ENCODE assay signal across 8 cellular contexts in the genomic region with DNA sequence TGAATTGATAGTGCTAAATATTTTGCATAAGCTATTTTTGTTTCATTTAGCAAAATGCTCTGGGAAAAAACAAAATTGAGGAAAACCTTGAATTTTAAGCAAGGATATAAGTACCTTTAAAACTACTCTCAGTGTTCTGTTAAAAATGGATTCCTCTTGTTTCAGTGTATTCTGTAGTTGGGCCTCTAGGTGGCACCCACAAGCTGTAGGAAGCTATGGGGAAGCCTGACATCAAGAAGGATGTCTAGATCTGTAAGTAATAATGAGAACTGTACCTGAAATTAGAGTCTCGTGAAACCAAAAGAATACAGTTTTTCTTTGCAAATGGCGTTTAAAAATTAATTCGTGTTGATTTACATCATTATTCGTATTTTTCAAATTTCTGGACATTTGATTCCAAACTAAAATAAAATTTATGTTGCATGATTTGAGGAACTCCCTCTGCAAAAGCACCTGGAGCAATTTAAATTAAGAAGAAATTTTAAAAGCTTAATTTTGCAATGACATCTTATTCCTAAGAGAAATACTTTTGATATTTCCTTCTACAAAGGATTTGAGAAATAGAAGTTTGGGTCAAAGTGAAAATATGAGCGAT. TPM values are rescaled to one million over a fixed set of nuclear protein-coding genes. Genes with fewer than 3 reads are reported as not detected.
DNase-seq lines count a peak whose midpoint lies in the region; ATAC-seq and TF ChIP-seq lines count a peak whose summit lies in the region.

No MANE protein-coding gene starts in this region.

- no peaks in the 10 kb centered on the region for H3K27me3 ChIP-seq in PC-9 (ENCODE audit: insufficient read depth, low read depth)

- POLR2A ChIA-PET in PC-9 (lab: Charles Lee; ENCODE audit: unreplicated experiment) = interaction anchor here (0.6 to 0.7 kb wide), 2 partner anchors 406 to 408 kb away, joined by 3 to 11 read pairs; no protein-coding TSS in a partner anchor

- H3K27me3 Mint-ChIP-seq in activated T-helper 1 cell treated with anti-CD3 and anti-CD28 coated beads, Interleukin-12 subunit alpha, Interleukin-12 subunit beta, Interleukin-2, Interleukin-4 antibody, amounts not matched to agents 30 ng/mL and 10 ng/mL and 1 ng/mL, durations not matched to agents 14 hours and 24 hours and 36 hours (ENCODE audit: insufficient read depth) = peaks cover 1% of the 10 kb centered on the region

- no peaks in the 10 kb centered on the region for H3K9me3 Mint-ChIP-seq in activated T-helper 1 cell treated with anti-CD3 and anti-CD28 coated beads, Interleukin-12 subunit alpha, Interleukin-12 subunit beta, Interleukin-2, Interleukin-4 antibody, amounts not matched to agents 30 ng/mL and 10 ng/mL and 1 ng/mL, durations not matched to agents 14 hours and 24 hours and 36 hours

- H3K36me3 ChIP-seq in PC-9 (ENCODE audit: low read depth) = no peaks in the 10 kb centered on the region

- H3K79me2 ChIP-seq in PC-9 (ENCODE audit: low read depth) = no peaks in the 10 kb centered on the region

- no peaks in the 10 kb centered on the region for H3K36me3 Mint-ChIP-seq in activated T-helper 1 cell treated with anti-CD3 and anti-CD28 coated beads, Interleukin-12 subunit alpha, Interleukin-12 subunit beta, Interleukin-2, Interleukin-4 antibody, amounts not matched to agents 30 ng/mL and 10 ng/mL and 1 ng/mL, durations not matched to agents 14 hours and 24 hours and 36 hours (ENCODE audit: low read depth)

- H3K4me3 ChIP-seq in PC-9 (no peak overlapping the region), foreskin fibroblast (ENCODE audit: low read depth in 1 of 2, low read length in 2 of 2) (no peak overlapping the region)

- H3K4me3 Mint-ChIP-seq in activated T-helper 1 cell treated with anti-CD3 and anti-CD28 coated beads, Interleukin-12 subunit alpha, Interleukin-12 subunit beta, Interleukin-2, Interleukin-4 antibody, amounts not matched to agents 30 ng/mL and 10 ng/mL and 1 ng/mL, durations not matched to agents 14 hours and 24 hours and 36 hours = no peak overlapping the region

- no peak overlapping the region for H3K27ac Mint-ChIP-seq in activated T-helper 1 cell treated with anti-CD3 and anti-CD28 coated beads, Interleukin-12 subunit alpha, Interleukin-12 subunit beta, Interleukin-2, Interleukin-4 antibody, amounts not matched to agents 30 ng/mL and 10 ng/mL and 1 ng/mL, durations not matched to agents 14 hours and 24 hours and 36 hours

- TF ChIP-seq CTCF in PC-9 (conservative IDR thresholded peaks at IDR 0.05) = peak; percentile 82
- peak; percentile 87 for TF ChIP-seq CTCF in foreskin fibroblast (IDR thresholded peaks at IDR 0.05; ENCODE audit: low read depth, low read length)

- intact Hi-C loops in PC-9 (cut with micrococcal nuclease; ENCODE audit: unreplicated experiment) = loop anchor here (1.0 kb wide), 1 partner anchor 672 kb away; no protein-coding TSS in a partner anchor
- intact Hi-C loops in activated T-helper 1 cell treated with anti-CD3 and anti-CD28 coated beads, Interleukin-12 subunit alpha, Interleukin-12 subunit beta, Interleukin-2, Interleukin-4 antibody, amounts not matched to agents 30 ng/mL and 10 ng/mL and 1 ng/mL, durations not matched to agents 14 hours and 24 hours and 36 hours (cut with micrococcal nuclease) = loop anchor here (1.0 to 10.0 kb wide), 2 partner anchors 226 to 526 kb away; no protein-coding TSS in a partner anchor
- intact Hi-C loops in posterior vena cava (cut with DNase I) = loop anchor here in 1 of 2 donors (10.0 kb wide), 1 partner anchor 676 kb away; no protein-coding TSS in a partner anchor

- H3K9me2 ChIP-seq in PC-9 (ENCODE audit: insufficient read depth) = no peaks in the 10 kb centered on the region

- no peak overlapping the region for H3K4me2 ChIP-seq in PC-9

- CTCF ChIA-PET in PC-9 (lab: Charles Lee) = no interaction called here

- peak; percentile 52 for DNase-seq in EL
- DNase-seq in HK-2 (ENCODE audit: unreplicated experiment) = peak; percentile 58
- DNase-seq in PC-9 = peak in 1 of 2 experiments; percentile 35
- peak; percentile 35 for DNase-seq in activated T-helper 1 cell treated with anti-CD3 and anti-CD28 coated beads, Interleukin-12 subunit alpha, Interleukin-12 subunit beta, Interleukin-2, Interleukin-4 antibody, amounts not matched to agents 30 ng/mL and 10 ng/mL and 1 ng/mL, durations not matched to agents 14 hours and 24 hours and 36 hours (ENCODE audit: low spot score)
- peak; percentile 10 to 77 for DNase-seq in foreskin fibroblast
- peak; percentile 77 for DNase-seq in pons (ENCODE audit: low spot score)
- DNase-seq in posterior vena cava (ENCODE audit: low spot score) = no peak

- no TSS peak for BruUV-seq in PC-9 (replicated peaks; lab: Mats Ljungman, UMichigan)

- no peaks in the 10 kb centered on the region for H3K4me1 ChIP-seq in PC-9 (replicated peaks; ENCODE audit: insufficient read depth)

- no peaks in the 10 kb centered on the region for H4K20me1 ChIP-seq in PC-9 (ENCODE audit: insufficient read depth)

- peak; percentile 91 for ATAC-seq in GM21381 (IDR thresholded peaks at IDR 0.05; ENCODE audit: unreplicated experiment)

- no peak overlapping the region for H2AFZ ChIP-seq in PC-9

- no peaks in the 10 kb centered on the region for H3K4me1 Mint-ChIP-seq in activated T-helper 1 cell treated with anti-CD3 and anti-CD28 coated beads, Interleukin-12 subunit alpha, Interleukin-12 subunit beta, Interleukin-2, Interleukin-4 antibody, amounts not matched to agents 30 ng/mL and 10 ng/mL and 1 ng/mL, durations not matched to agents 14 hours and 24 hours and 36 hours (ENCODE audit: low read depth)

- no peaks in the 10 kb centered on the region for H3F3A ChIP-seq in PC-9 (ENCODE audit: insufficient read depth, low read depth)

- H3K27ac ChIP-seq in PC-9 = no peak overlapping the region

- no peaks in the 10 kb centered on the region for H3K9me3 ChIP-seq in PC-9 (ENCODE audit: insufficient read depth, low read depth)

RNA-seq across cellular contexts. Expression of a gene that starts 51.2 kb away (rescaled TPM):
- total RNA-seq in PC-9 (2021) (not detected in 2 replicates), posterior vena cava (not detected)
- not detected in 2 replicates for total RNA-seq in activated T-helper 1 cell treated with anti-CD3 and anti-CD28 coated beads, Interleukin-12 subunit alpha, Interleukin-12 subunit beta, Interleukin-2, Interleukin-4 antibody, amounts not matched to agents 30 ng/mL and 10 ng/mL and 1 ng/mL, durations not matched to agents 14 hours and 24 hours and 36 hours
